17 cellular contexts compared by ENCODE assay signal in genomic region chr6:88586371-88587157, GRCh38.
DNase-seq lines count a peak whose midpoint lies in the region; ATAC-seq, FAIRE-seq and TF ChIP-seq lines count a peak whose summit lies in the region.
"Had no signal": no experiment of that assay in that cellular context is flagged by ENCODE, and none has a peak within 500 bp of the region (broad histone marks: within the 10 kb centered on the region; RNA-seq: fewer than 3 reads in every experiment).

No MANE protein-coding gene starts in this region.

- H3K9me3 ChIP-seq in astrocyte (ENCODE audit: insufficient read depth, low read depth, low read length), result peaks cover 4% of the 10 kb centered on the region
- no peaks in the 10 kb centered on the region for H3K9me3 ChIP-seq in H9 (ENCODE audit: control insufficient read depth, low read depth, low read length)

- no peak overlapping the region for H2AFZ ChIP-seq in astrocyte (ENCODE audit: low read depth, low read length)
- no peak overlapping the region for H2AFZ ChIP-seq in H9 (ENCODE audit: low read length)

- no peak overlapping the region for H2BK15ac ChIP-seq in H9 (ENCODE audit: low read depth, low read length)

- H3K56ac ChIP-seq in H9 (ENCODE audit: insufficient read length, low read depth, low read length), result no peak overlapping the region

- POLR2A ChIA-PET in activated CD4-positive, alpha-beta memory T cell treated with anti-CD3 and anti-CD28 coated beads for 36 hours (lab: Charles Lee), result no interaction called here

- H3K4me1 Mint-ChIP-seq in astrocyte (ENCODE audit: low read depth, unreplicated experiment) (no peaks in the 10 kb centered on the region), type B pancreatic cell (ENCODE audit: unreplicated experiment) (peaks cover 5% of the 10 kb centered on the region), H9 (peaks cover 30 to 33% of the 10 kb centered on the region in 2 experiments)
- H3K4me1 Mint-ChIP-seq in activated CD4-positive, alpha-beta memory T cell treated with anti-CD3 and anti-CD28 coated beads for 36 hours (ENCODE audit: low read depth), result no peaks in the 10 kb centered on the region
- H3K4me1 Mint-ChIP-seq in stimulated activated naive B cell treated with anti-CD40 and anti-IgM and Interleukin-4, amounts not matched to agents 10 μg/mL and 1 μg/mL and 100 μg/mL, for 72 hours, result peaks cover 6 to 7% of the 10 kb centered on the region in 2 donors
- H3K4me1 Mint-ChIP-seq: central memory CD8-positive, alpha-beta T cell had no signal

- no peak for TF ChIP-seq CTCF in astrocyte (IDR thresholded peaks at IDR 0.05; ENCODE audit: insufficient read depth, low read depth, low read length)
- TF ChIP-seq CTCF in type B pancreatic cell (conservative IDR thresholded peaks at IDR 0.05), result no peak
- no peak for TF ChIP-seq CTCF in H9 (conservative IDR thresholded peaks at IDR 0.05)

- H2BK20ac ChIP-seq in H9 (ENCODE audit: low read depth, low read length, poor library complexity, severe bottlenecking), result no peak overlapping the region

- H3K14ac ChIP-seq in H9 (ENCODE audit: insufficient read depth, low read length), result no peak overlapping the region; the same call in 1 of the 2 replicates

- no peak overlapping the region for H2BK120ac ChIP-seq in H9 (ENCODE audit: low read depth, low read length, poor library complexity, severe bottlenecking)

- no peaks in the 10 kb centered on the region for H3K79me2 ChIP-seq in astrocyte (ENCODE audit: insufficient read depth, low read length)
- H3K79me2 ChIP-seq in H9 (ENCODE audit: insufficient read depth, low read length), result no peaks in the 10 kb centered on the region

- peaks cover 2% of the 10 kb centered on the region for H3K27me3 ChIP-seq in astrocyte (ENCODE audit: insufficient read depth, low read length)
- H3K27me3 ChIP-seq in H9 (ENCODE audit: insufficient read depth, low read length), result no peaks in the 10 kb centered on the region

- H4K5ac ChIP-seq in H9 (ENCODE audit: insufficient read length, low read depth, low read length), result no peak overlapping the region

- no peaks in the 10 kb centered on the region for H3K79me1 ChIP-seq in H9 (ENCODE audit: insufficient read depth, low read depth, low read length, poor library complexity, severe bottlenecking)

- no peak overlapping the region for H3K4me2 ChIP-seq in astrocyte (ENCODE audit: low read length)
- no peak overlapping the region for H3K4me2 ChIP-seq in H9 (ENCODE audit: insufficient read depth, insufficient read length, low read length)

- DNase-seq in left cardiac atrium, result peak; percentile 20
- no peak for DNase-seq in Right ventricle myocardium inferior (ENCODE audit: missing footprints)
- peak; percentile 2 for DNase-seq in astrocyte (ENCODE audit: low read depth)
- DNase-seq in myocyte (ENCODE audit: low read depth), result peak; percentile 55
- no peak for DNase-seq in type B pancreatic cell (ENCODE audit: extremely low spot score, unreplicated experiment)
- DNase-seq in activated CD4-positive, alpha-beta memory T cell treated with anti-CD3 and anti-CD28 coated beads for 36 hours, result no peak
- DNase-seq in stimulated activated naive B cell treated with anti-CD40 and anti-IgM and Interleukin-4, amounts not matched to agents 10 μg/mL and 1 μg/mL and 100 μg/mL, for 72 hours, result no peak
- DNase-seq in H9, result no peak
- DNase-seq: activated CD8-positive, alpha-beta T cell treated with anti-CD3 and anti-CD28 coated beads, Interleukin-2, amount 10 ng/mL, durations not matched to agents 7 days and 5 days; activated effector memory CD4-positive, alpha-beta T cell treated with Interleukin-2 at 50 U/mL for 16 hours; DMS153; NCI-H1694; SHP77; trophoblast cell had no signal

- H3K4ac ChIP-seq in H9 (ENCODE audit: low read depth, low read length), result no peak overlapping the region

- WGBS in H9 (ENCODE audit: extremely low coverage, insufficient read length, low lambda C conversion rate), result no CpG with 5 or more reads among the region's 23 CpGs

- ATAC-seq in left cardiac atrium (peak in 1 of 2 donors; percentile 57), Right ventricle myocardium inferior (no peak)
- ATAC-seq in stimulated activated naive B cell treated with anti-CD40 and anti-IgM and Interleukin-4, amounts not matched to agents 10 μg/mL and 1 μg/mL and 100 μg/mL, for 72 hours (replicated peaks), result no peak
- ATAC-seq: activated CD8-positive, alpha-beta T cell treated with anti-CD3 and anti-CD28 coated beads, Interleukin-2, amount 10 ng/mL, durations not matched to agents 7 days and 5 days had no signal

- no peak overlapping the region for H3K18ac ChIP-seq in H9 (ENCODE audit: insufficient read length, low read depth, low read length)

- H3K36me3 Mint-ChIP-seq in astrocyte (ENCODE audit: low read depth, unreplicated experiment) (no peaks in the 10 kb centered on the region), type B pancreatic cell (no peaks in the 10 kb centered on the region), H9 (ENCODE audit: insufficient read depth in 1 of 3, low read depth in 3 of 3) (peaks cover 0 to 10% (median 2%) of the 10 kb centered on the region in 3 experiments; a peak in 4 of 7 replicates)
- H3K36me3 Mint-ChIP-seq in activated CD4-positive, alpha-beta memory T cell treated with anti-CD3 and anti-CD28 coated beads for 36 hours, result no peaks in the 10 kb centered on the region
- H3K36me3 Mint-ChIP-seq in stimulated activated naive B cell treated with anti-CD40 and anti-IgM and Interleukin-4, amounts not matched to agents 10 μg/mL and 1 μg/mL and 100 μg/mL, for 72 hours, result peaks cover 4 to 8% of the 10 kb centered on the region in 2 donors

- H3K27me3 Mint-ChIP-seq in astrocyte (ENCODE audit: low read depth, unreplicated experiment), result peaks cover 42% of the 10 kb centered on the region
- H3K27me3 Mint-ChIP-seq in type B pancreatic cell, result peaks cover 40% of the 10 kb centered on the region
- peaks cover 18% of the 10 kb centered on the region for H3K27me3 Mint-ChIP-seq in activated CD4-positive, alpha-beta memory T cell treated with anti-CD3 and anti-CD28 coated beads for 36 hours
- peaks cover 18 to 35% of the 10 kb centered on the region in 2 donors for H3K27me3 Mint-ChIP-seq in stimulated activated naive B cell treated with anti-CD40 and anti-IgM and Interleukin-4, amounts not matched to agents 10 μg/mL and 1 μg/mL and 100 μg/mL, for 72 hours
- peaks cover 2% of the 10 kb centered on the region for H3K27me3 Mint-ChIP-seq in H9 (ENCODE audit: low read depth)

- H2BK12ac ChIP-seq in H9 (ENCODE audit: insufficient read length, low read depth, low read length), result no peak overlapping the region

- no peak overlapping the region for H3T11ph ChIP-seq in H9 (ENCODE audit: low read length)

- intact Hi-C loops in left cardiac atrium (cut with DNase I), result no loop called here
- intact Hi-C loops in Right ventricle myocardium inferior (cut with DNase I), result no loop called here
- intact Hi-C loops in activated CD4-positive, alpha-beta memory T cell treated with anti-CD3 and anti-CD28 coated beads for 36 hours (cut with micrococcal nuclease), result no loop called here

- no peaks in the 10 kb centered on the region for H3K23me2 ChIP-seq in H9 (ENCODE audit: insufficient read length, low read depth, low read length, poor library complexity, severe bottlenecking)

- no peak for FAIRE-seq in astrocyte (lab: Jason Lieb, UNC)

- no peaks in the 10 kb centered on the region for H3K4me1 ChIP-seq in astrocyte (ENCODE audit: insufficient read depth, low read length)
- peaks cover 4% of the 10 kb centered on the region; the same call in 1 of the 2 replicates for H3K4me1 ChIP-seq in H9 (ENCODE audit: insufficient read depth, low read length)

- no peak overlapping the region for H4K8ac ChIP-seq in H9 (replicated peaks; ENCODE audit: insufficient read length, low read depth, low read length)

- H2BK5ac ChIP-seq in H9 (ENCODE audit: insufficient read length, low read length), result no peak overlapping the region

- no peak overlapping the region for H4K91ac ChIP-seq in H9 (ENCODE audit: insufficient read length, low read depth, low read length)

- H3K4me3 Mint-ChIP-seq in astrocyte (ENCODE audit: unreplicated experiment) (no peak overlapping the region), type B pancreatic cell (peak overlapping the region; percentile 66), H9 (no peak overlapping the region)
- no peak overlapping the region for H3K4me3 Mint-ChIP-seq in activated CD4-positive, alpha-beta memory T cell treated with anti-CD3 and anti-CD28 coated beads for 36 hours
- no peak overlapping the region for H3K4me3 Mint-ChIP-seq in stimulated activated naive B cell treated with anti-CD40 and anti-IgM and Interleukin-4, amounts not matched to agents 10 μg/mL and 1 μg/mL and 100 μg/mL, for 72 hours
- H3K4me3 Mint-ChIP-seq: activated CD8-positive, alpha-beta T cell treated with anti-CD3 and anti-CD28 coated beads, Interleukin-2, amount 10 ng/mL, durations not matched to agents 7 days and 5 days; central memory CD8-positive, alpha-beta T cell; memory B cell had no signal

- H3K9ac ChIP-seq in astrocyte (ENCODE audit: low read length) (no peak overlapping the region), H9 (ENCODE audit: extremely low read depth, insufficient read length, low read length) (no peak overlapping the region)

- H3K9me3 Mint-ChIP-seq in astrocyte (ENCODE audit: unreplicated experiment) (peaks cover 3% of the 10 kb centered on the region), type B pancreatic cell (peaks cover 4% of the 10 kb centered on the region), H9 (peaks cover 7 to 18% of the 10 kb centered on the region in 2 experiments)
- H3K9me3 Mint-ChIP-seq in activated CD4-positive, alpha-beta memory T cell treated with anti-CD3 and anti-CD28 coated beads for 36 hours, result peaks cover 4% of the 10 kb centered on the region
- peaks cover 10 to 16% of the 10 kb centered on the region in 2 donors for H3K9me3 Mint-ChIP-seq in stimulated activated naive B cell treated with anti-CD40 and anti-IgM and Interleukin-4, amounts not matched to agents 10 μg/mL and 1 μg/mL and 100 μg/mL, for 72 hours

- H4K20me1 ChIP-seq in astrocyte (ENCODE audit: insufficient read depth, low read length) (no peaks in the 10 kb centered on the region), H9 (ENCODE audit: control insufficient read depth, insufficient read depth, insufficient read length) (no peaks in the 10 kb centered on the region)

- H3K4me3 ChIP-seq in astrocyte (ENCODE audit: insufficient read depth, low read depth, low read length), result no peak overlapping the region

- no peak overlapping the region for H2AK5ac ChIP-seq in H9 (ENCODE audit: insufficient read length, low read length)

- no peaks in the 10 kb centered on the region for H3K36me3 ChIP-seq in astrocyte (ENCODE audit: insufficient read depth, low read length)

- H3K23ac ChIP-seq in H9 (ENCODE audit: insufficient read length, low read depth, low read length), result no peak overlapping the region

- H3K27ac ChIP-seq in astrocyte (ENCODE audit: low read depth, low read length) (no peak overlapping the region), H9 (ENCODE audit: insufficient read length, low read depth, low read length) (no peak overlapping the region)
- H3K27ac ChIP-seq: epithelial cell of prostate had no signal

- CTCF ChIA-PET in activated CD4-positive, alpha-beta memory T cell treated with anti-CD3 and anti-CD28 coated beads for 36 hours (lab: Charles Lee), result no interaction called here

- H3K27ac Mint-ChIP-seq in astrocyte (ENCODE audit: unreplicated experiment) (no peak overlapping the region), type B pancreatic cell (no peak overlapping the region), H9 (no peak overlapping the region)
- no peak overlapping the region for H3K27ac Mint-ChIP-seq in activated CD4-positive, alpha-beta memory T cell treated with anti-CD3 and anti-CD28 coated beads for 36 hours
- no peak overlapping the region for H3K27ac Mint-ChIP-seq in stimulated activated naive B cell treated with anti-CD40 and anti-IgM and Interleukin-4, amounts not matched to agents 10 μg/mL and 1 μg/mL and 100 μg/mL, for 72 hours
- H3K27ac Mint-ChIP-seq: activated CD8-positive, alpha-beta T cell treated with anti-CD3 and anti-CD28 coated beads, Interleukin-2, amount 10 ng/mL, durations not matched to agents 7 days and 5 days; memory B cell had no signal

Comparison
In these comparisons a context has a peak if more than half of its experiments do, and no peak if none do; other contexts are left out.
1. DNase-seq: peak in left cardiac atrium (single experiment), astrocyte (single experiment) and myocyte (single experiment); none in Right ventricle myocardium inferior (single experiment), type B pancreatic cell (single experiment), activated CD4-positive, alpha-beta memory T cell treated with anti-CD3 and anti-CD28 coated beads for 36 hours (single experiment), stimulated activated naive B cell treated with anti-CD40 and anti-IgM and Interleukin-4, amounts not matched to agents 10 μg/mL and 1 μg/mL and 100 μg/mL, for 72 hours (single experiment) and H9 (single experiment).